Comparison of ENCODE assay signal across 16 cellular contexts in genomic region chr6:3724451-3725144, GRCh38. TPM values are rescaled to one million over a fixed set of nuclear protein-coding genes. Genes with fewer than 3 reads are reported as not detected.
DNase-seq lines count a peak whose midpoint lies in the region; ATAC-seq, FAIRE-seq and TF ChIP-seq lines count a peak whose summit lies in the region.
"Had no signal": no experiment of that assay in that cellular context is flagged by ENCODE, and none has a peak within 500 bp of the region (broad histone marks: within the 10 kb centered on the region; RNA-seq: fewer than 3 reads in every experiment).

No MANE protein-coding gene starts in this region.

- intact Hi-C loops in HCT116 (cut with micrococcal nuclease) = no loop called here
- intact Hi-C loops in left cardiac atrium (cut with DNase I) = no loop called here

- no peak for TF ChIP-seq POLR2A in HCT116 (IDR thresholded peaks at IDR 0.05; ENCODE audit: borderline replicate concordance, extremely low read depth, insufficient read depth, insufficient read length)

- ATAC-seq in HCT116 = peak; percentile 32; the same call in 1 of the 2 replicates
- peak; percentile 42 to 50 for ATAC-seq in left cardiac atrium
- no peak for ATAC-seq in activated T-helper 17 cell treated with anti-CD3 and anti-CD28 coated beads, Interleukin-2, amount 50 U/mL, for 72 hours (replicated peaks)

- no peak overlapping the region for H3K4me3 ChIP-seq in HCT116 (replicated peaks in 1 of 2; ENCODE audit: low read depth in 1 of 2, low read length in 2 of 2)
- no peak overlapping the region for H3K4me3 ChIP-seq in astrocyte (ENCODE audit: insufficient read depth, low read depth, low read length)
- no peak overlapping the region for H3K4me3 ChIP-seq in skeletal muscle satellite cell (ENCODE audit: low read length)
- H3K4me3 ChIP-seq: tibial nerve had no signal

- H3K9me3 ChIP-seq in HCT116 (ENCODE audit: control insufficient read depth in 1 of 2, insufficient read depth in 1 of 2, low read depth in 1 of 2, low read length in 2 of 2) (no peaks in the 10 kb centered on the region), astrocyte (ENCODE audit: insufficient read depth, low read depth, low read length) (no peaks in the 10 kb centered on the region), skeletal muscle satellite cell (replicated peaks; ENCODE audit: low read length) (no peaks in the 10 kb centered on the region)
- H3K9me3 ChIP-seq: tibial nerve had no signal

- H3K79me2 ChIP-seq in HCT116 (ENCODE audit: insufficient read depth, low read length) (no peaks in the 10 kb centered on the region), astrocyte (ENCODE audit: insufficient read depth, low read length) (peaks cover 70% of the 10 kb centered on the region)

- no peaks in the 10 kb centered on the region for H3K36me3 ChIP-seq in HCT116 (ENCODE audit: control insufficient read depth in 1 of 2, insufficient read depth in 2 of 2, low read length in 2 of 2)
- H3K36me3 ChIP-seq in astrocyte (ENCODE audit: insufficient read depth, low read length) = peaks cover 42% of the 10 kb centered on the region
- H3K36me3 ChIP-seq in skeletal muscle satellite cell (ENCODE audit: insufficient read depth, low read length) = peaks cover 86% of the 10 kb centered on the region

- RAD21 ChIA-PET in HCT116 (lab: Charles Lee; ENCODE audit: low non-redundant PET in 1 of 2, low total read pairs in 2 of 2, uncharacterized antibody in 2 of 2, unreplicated experiment in 2 of 2) = no interaction called here

- no peak for TF ChIP-seq CTCF in HCT116 (IDR thresholded peaks at IDR 0.05 in 2 of 3, conservative IDR thresholded peaks at IDR 0.05 in 1 of 3; ENCODE audit: borderline replicate concordance in 1 of 3, insufficient read depth in 1 of 3, low read depth in 2 of 3, low read length in 2 of 3)
- no peak for TF ChIP-seq CTCF in astrocyte (IDR thresholded peaks at IDR 0.05; ENCODE audit: insufficient read depth, low read depth, low read length)

- no peak overlapping the region for H3K27ac Mint-ChIP-seq in astrocyte (ENCODE audit: unreplicated experiment)
- no peak overlapping the region for H3K27ac Mint-ChIP-seq in activated T-helper 17 cell treated with anti-CD3 and anti-CD28 coated beads, Interleukin-2, amount 50 U/mL, for 72 hours
- H3K27ac Mint-ChIP-seq: activated naive CD4-positive, alpha-beta T cell treated with anti-CD3 and anti-CD28 coated beads, Interleukin-2, amount 50 U/mL, for 24 hours; CD14-positive monocyte had no signal

- H3K9me2 ChIP-seq in HCT116 (ENCODE audit: insufficient read depth) = no peaks in the 10 kb centered on the region

- H3K9ac ChIP-seq in HCT116 (ENCODE audit: low read length) = no peak overlapping the region
- H3K9ac ChIP-seq in astrocyte (ENCODE audit: low read length) = peak overlapping the region; percentile 58
- peak overlapping the region; percentile 26 for H3K9ac ChIP-seq in skeletal muscle satellite cell (ENCODE audit: low read depth, low read length)
- H3K9ac ChIP-seq: parathyroid adenoma had no signal

- no peak for TF ChIP-seq RAD21 in HCT116 (IDR thresholded peaks at IDR 0.05; ENCODE audit: low read depth)

- H4K20me1 ChIP-seq in HCT116 (ENCODE audit: insufficient read depth) (no peaks in the 10 kb centered on the region), astrocyte (ENCODE audit: insufficient read depth, low read length) (peaks cover 77% of the 10 kb centered on the region)

- DNase-seq in HCT116 (ENCODE audit: low read depth, low spot score) = no peak
- no peak for DNase-seq in astrocyte (ENCODE audit: low read depth)
- DNase-seq in left cardiac atrium = peak; percentile 64
- no peak for DNase-seq in SKM-1 treated with dmso at 0.1 percent for 144 hours (lab: John Stamatoyannopoulos, UW; ENCODE audit: unreplicated experiment)
- no peak for DNase-seq in G401 (ENCODE audit: low spot score)
- DNase-seq in DMS53 (lab: John Stamatoyannopoulos, UW) = no peak
- DNase-seq: caudate nucleus; DMS153; effector CD8-positive, alpha-beta T cell; NCI-H774 had no signal

- H3K9me3 Mint-ChIP-seq in astrocyte (ENCODE audit: unreplicated experiment) = no peaks in the 10 kb centered on the region
- H3K9me3 Mint-ChIP-seq in activated T-helper 17 cell treated with anti-CD3 and anti-CD28 coated beads, Interleukin-2, amount 50 U/mL, for 72 hours = no peaks in the 10 kb centered on the region
- H3K9me3 Mint-ChIP-seq: activated naive CD4-positive, alpha-beta T cell treated with anti-CD3 and anti-CD28 coated beads, Interleukin-2, amount 50 U/mL, for 24 hours had no signal

- no peak overlapping the region for H3K4me3 Mint-ChIP-seq in astrocyte (ENCODE audit: unreplicated experiment)
- no peak overlapping the region for H3K4me3 Mint-ChIP-seq in activated T-helper 17 cell treated with anti-CD3 and anti-CD28 coated beads, Interleukin-2, amount 50 U/mL, for 72 hours
- H3K4me3 Mint-ChIP-seq: activated naive CD4-positive, alpha-beta T cell treated with anti-CD3 and anti-CD28 coated beads, Interleukin-2, amount 50 U/mL, for 24 hours; CD14-positive monocyte had no signal

- in situ Hi-C loops in G401 (cut with HindIII; ENCODE audit: low sequenced_read_pairs) = no loop called here

- H2AFZ ChIP-seq in HCT116 (ENCODE audit: low read depth, low read length, poor library complexity, severe bottlenecking) (no peak overlapping the region), astrocyte (ENCODE audit: low read depth, low read length) (no peak overlapping the region)
- H2AFZ ChIP-seq: parathyroid adenoma had no signal

- H3K4me1 ChIP-seq in HCT116 (ENCODE audit: control insufficient read depth in 1 of 2, insufficient read depth in 2 of 2, low read length in 2 of 2) (peaks cover 3 to 6% of the 10 kb centered on the region in 2 experiments; a peak in 3 of 4 replicates), astrocyte (ENCODE audit: insufficient read depth, low read length) (peaks cover 29% of the 10 kb centered on the region), skeletal muscle satellite cell (ENCODE audit: control insufficient read depth, insufficient read depth, low read length) (peaks cover 47% of the 10 kb centered on the region)
- H3K4me1 ChIP-seq: parathyroid adenoma had no signal

- no TSS peak for BruUV-seq in HCT116 (replicated peaks; lab: Mats Ljungman, UMichigan)

- H3K36me3 Mint-ChIP-seq in astrocyte (ENCODE audit: low read depth, unreplicated experiment) = peaks cover 29% of the 10 kb centered on the region
- H3K36me3 Mint-ChIP-seq in activated T-helper 17 cell treated with anti-CD3 and anti-CD28 coated beads, Interleukin-2, amount 50 U/mL, for 72 hours (ENCODE audit: low read depth) = peaks cover 29% of the 10 kb centered on the region
- H3K36me3 Mint-ChIP-seq: activated naive CD4-positive, alpha-beta T cell treated with anti-CD3 and anti-CD28 coated beads, Interleukin-2, amount 50 U/mL, for 24 hours; CD14-positive monocyte had no signal

- H3K4me2 ChIP-seq in HCT116 (ENCODE audit: low read length) = peak overlapping the region; percentile 12; the same call in 1 of the 2 replicates
- peak overlapping the region; percentile 38 for H3K4me2 ChIP-seq in astrocyte (ENCODE audit: low read length)
- peak overlapping the region; percentile 26 for H3K4me2 ChIP-seq in skeletal muscle satellite cell (ENCODE audit: low read length)

- H3K27ac ChIP-seq in HCT116 (ENCODE audit: low read depth, low read length) (no peak overlapping the region), astrocyte (ENCODE audit: low read depth, low read length) (peak overlapping the region; percentile 44)
- H3K27ac ChIP-seq: parathyroid adenoma had no signal

- FAIRE-seq in astrocyte (lab: Jason Lieb, UNC) = no peak

- POLR2A ChIA-PET in HCT116 (lab: Charles Lee) = no interaction called here

- CTCF ChIA-PET in HCT116 (lab: Charles Lee) = no interaction called here

- H3K27me3 ChIP-seq in HCT116 (ENCODE audit: insufficient read depth, low read length) (no peaks in the 10 kb centered on the region), astrocyte (ENCODE audit: insufficient read depth, low read length) (no peaks in the 10 kb centered on the region), skeletal muscle satellite cell (ENCODE audit: control insufficient read depth, insufficient read depth, low read length) (no peaks in the 10 kb centered on the region)
- H3K27me3 ChIP-seq: tibial nerve had no signal

- H3K4me1 Mint-ChIP-seq in astrocyte (ENCODE audit: low read depth, unreplicated experiment) = peaks cover 19% of the 10 kb centered on the region
- peaks cover 4% of the 10 kb centered on the region for H3K4me1 Mint-ChIP-seq in activated T-helper 17 cell treated with anti-CD3 and anti-CD28 coated beads, Interleukin-2, amount 50 U/mL, for 72 hours
- H3K4me1 Mint-ChIP-seq: activated naive CD4-positive, alpha-beta T cell treated with anti-CD3 and anti-CD28 coated beads, Interleukin-2, amount 50 U/mL, for 24 hours; CD14-positive monocyte had no signal

- no peaks in the 10 kb centered on the region for H3K27me3 Mint-ChIP-seq in astrocyte (ENCODE audit: low read depth, unreplicated experiment)
- H3K27me3 Mint-ChIP-seq in activated T-helper 17 cell treated with anti-CD3 and anti-CD28 coated beads, Interleukin-2, amount 50 U/mL, for 72 hours = no peaks in the 10 kb centered on the region

TF ChIP-seq in HCT116, 20 proteins besides CTCF, POLR2A, EP300 and RAD21 (continues in another document):
- no peak for TF ChIP-seq JUND (IDR thresholded peaks at IDR 0.05)
- no peak for TF ChIP-seq ZBTB33 (IDR thresholded peaks at IDR 0.05; ENCODE audit: extremely low read depth, insufficient replicate concordance, low read length)
- TF ChIP-seq ELF1 (IDR thresholded peaks at IDR 0.05; ENCODE audit: borderline replicate concordance, low read depth) = no peak

RNA-seq across cellular contexts. Expression of gene PXDC1, which starts 26.9 kb away (rescaled TPM):
- 6.3 TPM for total RNA-seq in HCT116 (2021; ENCODE audit: unreplicated experiment)
- polyA plus RNA-seq in HCT116 (2012) = 7.5 and 8.1 TPM in 2 replicates
- total RNA-seq in astrocyte = 58.2 and 64.4 TPM in 2 replicates
- total RNA-seq in left cardiac atrium = 10 to 100 TPM; 32.8 to 57.3 TPM
- total RNA-seq in skeletal muscle satellite cell (2012; rRNA removed) = 31.2 and 33.6 TPM in 2 replicates
- total RNA-seq in activated T-helper 17 cell treated with anti-CD3 and anti-CD28 coated beads, Interleukin-2, amount 50 U/mL, for 72 hours = 1 to 10 TPM; 5.5 to 8.3 TPM
- total RNA-seq in G401 (2014; rRNA removed; shearing (Covaris generic)) = 1.4 and 2.1 TPM in 2 replicates
